ENCODE assay signal across 12 cellular contexts in genomic region chr17:79792984-79793923, GRCh38. TPM values are rescaled to one million over a fixed set of nuclear protein-coding genes. Genes with fewer than 3 reads are reported as not detected.
DNase-seq lines count a peak whose midpoint lies in the region; ATAC-seq and TF ChIP-seq lines count a peak whose summit lies in the region.
"Had no signal": no experiment of that assay in that cellular context is flagged by ENCODE, and none has a peak within 500 bp of the region (broad histone marks: within the 10 kb centered on the region; RNA-seq: fewer than 3 reads in every experiment).

No MANE protein-coding gene starts in this region.

- TF ChIP-seq POLR2A in ovary (IDR thresholded peaks at IDR 0.05): no peak

- H3K27ac Mint-ChIP-seq in Calu3 (ENCODE audit: unreplicated experiment): peak overlapping the region; percentile 16

- no peak overlapping the region for H3K27ac ChIP-seq in ovary
- H3K27ac ChIP-seq: WERI-Rb-1 had no signal

- H3K4me3 Mint-ChIP-seq in Calu3 (ENCODE audit: low read depth, unreplicated experiment): no peak overlapping the region
- H3K4me3 Mint-ChIP-seq: stimulated activated naive CD8-positive, alpha-beta T cell treated with anti-CD3 and anti-CD28 coated beads, Interleukin-15, amount 100 ng/mL, for 72 hours had no signal

- 8 to 13% (median 11%) methylated on average over 55 to 63 of the region's 63 CpGs for WGBS in ovary, 3 donors

- H3K27me3 Mint-ChIP-seq in Calu3 (ENCODE audit: unreplicated experiment): peaks cover 25% of the 10 kb centered on the region

- TF ChIP-seq CTCF in Calu3 (IDR thresholded peaks at IDR 0.05; ENCODE audit: unreplicated experiment) (no peak), ovary (IDR thresholded peaks at IDR 0.05) (no peak)

- intact Hi-C loops in Calu3 (cut with micrococcal nuclease; ENCODE audit: unreplicated experiment) (loop anchor here (5.0 kb wide), 1 partner anchor 199 kb away; no protein-coding TSS in a partner anchor), ovary (cut with DNase I) (loop anchor here in 1 of 4 donors (5.0 to 10.0 kb wide), 2 partner anchors 52 to 199 kb away; no protein-coding TSS in a partner anchor)

- no peak overlapping the region for H3K4me3 ChIP-seq in ovary

- no peaks in the 10 kb centered on the region for H3K9me3 ChIP-seq in ovary

- peaks cover 6% of the 10 kb centered on the region for H3K4me1 Mint-ChIP-seq in Calu3 (ENCODE audit: low read depth, unreplicated experiment)

- no peak for ATAC-seq in HG02571 (IDR thresholded peaks at IDR 0.05; ENCODE audit: unreplicated experiment)
- ATAC-seq in GM21390 (IDR thresholded peaks at IDR 0.05; ENCODE audit: unreplicated experiment): no peak
- ATAC-seq: naive thymus-derived CD8-positive, alpha-beta T cell; stimulated activated naive CD8-positive, alpha-beta T cell treated with anti-CD3 and anti-CD28 coated beads, Interleukin-15, amount 100 ng/mL, for 72 hours had no signal

- BruUV-seq in Calu3 (replicated peaks; lab: Mats Ljungman, UMichigan): no TSS peak

- no peak for TF ChIP-seq EP300 in ovary (IDR thresholded peaks at IDR 0.05)

- DNase-seq in Calu3 (no peak), NCI-H226 (peak; percentile 91), fibroblast of peridontal ligament (ENCODE audit: extremely low read depth) (peak; percentile 96), ovary (peak in 4 of 5 donors; percentile 55 to 65 (median 60)), anterior cingulate cortex (lab: John Stamatoyannopoulos, UW) (no peak), NK-92 (lab: John Stamatoyannopoulos, UW; ENCODE audit: unreplicated experiment) (no peak)
- DNase-seq: naive thymus-derived CD8-positive, alpha-beta T cell; NCI-H2081; stimulated activated naive CD8-positive, alpha-beta T cell treated with anti-CD3 and anti-CD28 coated beads, Interleukin-15, amount 100 ng/mL, for 72 hours had no signal

- H3K9me3 Mint-ChIP-seq in Calu3 (ENCODE audit: low read depth, unreplicated experiment): no peaks in the 10 kb centered on the region
- H3K9me3 Mint-ChIP-seq: stimulated activated naive CD8-positive, alpha-beta T cell treated with anti-CD3 and anti-CD28 coated beads, Interleukin-15, amount 100 ng/mL, for 72 hours had no signal

- H3K36me3 Mint-ChIP-seq in Calu3 (ENCODE audit: insufficient read depth, unreplicated experiment): peaks cover 25% of the 10 kb centered on the region

- H3K4me1 ChIP-seq in ovary (ENCODE audit: insufficient read depth): peaks cover 15% of the 10 kb centered on the region

- H3K27me3 ChIP-seq in ovary: peaks cover 19% of the 10 kb centered on the region

- CTCF ChIA-PET in Calu3 (lab: Charles Lee): no interaction called here

- H3K36me3 ChIP-seq in ovary: no peaks in the 10 kb centered on the region

RNA-seq across cellular contexts. Expression of gene CBX8, which starts 3.6 kb away (rescaled TPM):
- total RNA-seq in Calu3 (2022) (11.1 and 11.8 TPM in 2 replicates), ovary (1 to 10 TPM in 6 of 7 donors, under 1 TPM in 1; 0.60 to 7.0 (median 3.9) TPM)
- 1 to 10 TPM; 1.1 to 3.2 TPM for polyA plus RNA-seq in ovary

RNA-seq across cellular contexts. Expression of gene CBX2, which starts 15.3 kb away (rescaled TPM):
- total RNA-seq in Calu3 (2022) (6.3 and 8.3 TPM in 2 replicates), ovary (1 to 10 TPM; 2.1 to 5.7 (median 4.8) TPM)
- polyA plus RNA-seq in ovary: 1 to 10 TPM in 1 of 2 donors, under 1 TPM in 1; 0.92 to 4.0 TPM

RNA-seq across cellular contexts. Expression of gene CBX4, which starts 46.0 kb away (rescaled TPM):
- 40.2 and 46.8 TPM in 2 replicates for total RNA-seq in Calu3 (2022)
- total RNA-seq in ovary: 10 to 100 TPM in 6 of 7 donors, 1 to 10 TPM in 1; 5.5 to 27.9 (median 16.5) TPM
- 10 to 100 TPM in 1 of 2 donors, 1 to 10 TPM in 1; 7.8 to 10.7 TPM for polyA plus RNA-seq in ovary

Comparison
In these comparisons a context has a peak if more than half of its experiments do, and no peak if none do; other contexts are left out.
1. DNase-seq: peak in NCI-H226 (single experiment), fibroblast of peridontal ligament (single experiment) and ovary (4 of 5); none in Calu3 (single experiment), anterior cingulate cortex (0 of 58) and NK-92 (single experiment).